Comparison of ENCODE assay signal across 8 cellular contexts in genomic region chr18:44895176-44895798, GRCh38.
DNase-seq lines count a peak whose midpoint lies in the region; TF ChIP-seq lines count a peak whose summit lies in the region.

No MANE protein-coding gene starts in this region.

- TF ChIP-seq EP300 in esophagus muscularis mucosa (IDR thresholded peaks at IDR 0.05) = no peak

- H3K4me3 Mint-ChIP-seq in progenitor cell of endocrine pancreas (ENCODE audit: low read depth) = no peak overlapping the region

- H3K4me1 Mint-ChIP-seq in progenitor cell of endocrine pancreas (ENCODE audit: low read depth) = peaks cover 21% of the 10 kb centered on the region

- no peak overlapping the region for H3K27ac Mint-ChIP-seq in progenitor cell of endocrine pancreas

- TF ChIP-seq POLR2A in esophagus muscularis mucosa (IDR thresholded peaks at IDR 0.05; ENCODE audit: low read depth) = no peak

- no peaks in the 10 kb centered on the region for H3K9me3 ChIP-seq in esophagus muscularis mucosa

- 7% methylated on average over 1 of the region's 1 CpG for WGBS in esophagus muscularis mucosa

- no peaks in the 10 kb centered on the region for H3K27me3 Mint-ChIP-seq in progenitor cell of endocrine pancreas

- peaks cover 20% of the 10 kb centered on the region for H3K36me3 Mint-ChIP-seq in progenitor cell of endocrine pancreas (ENCODE audit: insufficient read depth)

- no peaks in the 10 kb centered on the region for H3K36me3 ChIP-seq in esophagus muscularis mucosa

- peak; percentile 46 for TF ChIP-seq CTCF in C4-2B (conservative IDR thresholded peaks at IDR 0.05)
- peak; percentile 28 for TF ChIP-seq CTCF in GM13976 (IDR thresholded peaks at IDR 0.05; ENCODE audit: borderline replicate concordance, control extremely low read depth, extremely low read depth, insufficient read depth, missing control alignments)
- peak; percentile 19 to 54 (median 32) for TF ChIP-seq CTCF in esophagus muscularis mucosa (IDR thresholded peaks at IDR 0.05)
- peak; percentile 10 for TF ChIP-seq CTCF in progenitor cell of endocrine pancreas (IDR thresholded peaks at IDR 0.05; ENCODE audit: unreplicated experiment)

- H3K27me3 ChIP-seq in esophagus muscularis mucosa = no peaks in the 10 kb centered on the region

- CTCF ChIA-PET in HEK293T (lab: Yijun Ruan, JAX) = no interaction called here

- intact Hi-C loops in esophagus muscularis mucosa (cut with DNase I) = loop anchor here (5.0 kb wide), 1 partner anchor 218 kb away; no protein-coding TSS in a partner anchor

- DNase-seq in GM13976 (ENCODE audit: low spot score) = peak; percentile 15
- DNase-seq in HT1080 (ENCODE audit: low read depth) = peak; percentile 76
- DNase-seq in SK-MEL-5 (ENCODE audit: low read depth, low spot score) = peak; percentile 76
- DNase-seq in esophagus muscularis mucosa (ENCODE audit: extremely low spot score) = no peak
- DNase-seq in progenitor cell of endocrine pancreas (ENCODE audit: low spot score, unreplicated experiment) = no peak
- no peak for DNase-seq in HEK293T (ENCODE audit: extremely low spot score)
- no peak for DNase-seq in activated gamma-delta T cell (lab: John Stamatoyannopoulos, UW)

- no peak overlapping the region for H3K27ac ChIP-seq in C4-2B
- H3K27ac ChIP-seq in esophagus muscularis mucosa (replicated peaks in 1 of 4) = no peak overlapping the region

- in situ Hi-C loops in GM13976 (cut with MboI; ENCODE audit: low sequenced_read_pairs, unreplicated experiment) = no loop called here
- in situ Hi-C loops in SK-MEL-5 (cut with HindIII; ENCODE audit: low pct_unique_long_range_greater_than_20kb, low sequenced_read_pairs) = no loop called here

- H3K9me3 Mint-ChIP-seq in progenitor cell of endocrine pancreas (ENCODE audit: low read depth) = peaks cover 14% of the 10 kb centered on the region

- H3K4me3 ChIP-seq in esophagus muscularis mucosa = no peak overlapping the region

- POLR2A ChIA-PET in HEK293T (lab: Yijun Ruan, JAX) = no interaction called here

- peaks cover 5 to 28% (median 24%) of the 10 kb centered on the region in 4 donors for H3K4me1 ChIP-seq in esophagus muscularis mucosa

TF ChIP-seq in HEK293T, 16 proteins besides CTCF, POLR2A, EP300 and RAD21:
- TF ChIP-seq FOXA1 (IDR thresholded peaks at IDR 0.05) = no peak
- no peak for TF ChIP-seq SP1 (IDR thresholded peaks at IDR 0.05)
- TF ChIP-seq SUZ12 (IDR thresholded peaks at IDR 0.05) = no peak
- no peak for TF ChIP-seq ZNF384 (IDR thresholded peaks at IDR 0.05)
- TF ChIP-seq L3MBTL2 (conservative IDR thresholded peaks at IDR 0.05) = no peak
- TF ChIP-seq LEF1 (IDR thresholded peaks at IDR 0.05; ENCODE audit: borderline replicate concordance) = no peak
- TF ChIP-seq NFRKB (IDR thresholded peaks at IDR 0.05) = no peak
- no peak for TF ChIP-seq HDGF (IDR thresholded peaks at IDR 0.05; ENCODE audit: borderline replicate concordance)
- no peak for TF ChIP-seq FOXK2 (IDR thresholded peaks at IDR 0.05)
- TF ChIP-seq ARNT (IDR thresholded peaks at IDR 0.05) = no peak

Comparison
In these comparisons a context has a peak if more than half of its experiments do, and no peak if none do; other contexts are left out.
1. DNase-seq: peak in GM13976 (single experiment), HT1080 (single experiment) and SK-MEL-5 (single experiment); none in esophagus muscularis mucosa (single experiment), progenitor cell of endocrine pancreas (single experiment), HEK293T (single experiment) and activated gamma-delta T cell (single experiment).
2. Peak in every context shown above with its lines, with median percentiles within 50 percentile points of each other: CTCF ChIP-seq.